14 cellular contexts compared by ENCODE assay signal in the genomic region with DNA sequence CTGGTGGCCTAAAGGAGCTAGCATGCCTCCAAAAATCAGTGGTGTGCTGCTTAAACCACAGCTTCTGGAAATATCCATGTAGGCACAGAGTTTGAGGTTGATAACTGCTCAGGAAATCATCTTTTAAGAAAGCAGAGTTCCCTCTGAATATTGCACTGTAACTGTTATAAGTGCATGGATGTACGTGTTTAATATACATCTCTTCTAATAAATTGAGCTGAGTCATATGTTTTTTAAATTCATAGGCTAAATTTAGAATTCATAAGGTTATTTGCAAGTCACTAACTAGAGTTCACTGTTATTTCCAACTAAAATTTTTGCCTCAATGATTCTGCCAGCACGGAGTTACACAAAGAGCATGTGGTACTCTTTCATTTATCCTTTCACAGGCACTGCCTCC.
"Had no signal": no experiment of that assay in that cellular context is flagged by ENCODE, and none has a peak within 500 bp of the region (broad histone marks: within the 10 kb centered on the region; RNA-seq: fewer than 3 reads in every experiment).

No MANE protein-coding gene starts in this region.

- H3K27ac ChIP-seq: pancreas, tibial artery had no signal

- ATAC-seq: left ventricle myocardium superior, pancreas had no signal

- FAIRE-seq: pancreas, urothelium cell line had no signal

- H3K4me3 ChIP-seq: breast epithelium, pancreas, tibial artery had no signal

- H3K4me1 ChIP-seq: breast epithelium, pancreas, tibial artery had no signal

- DNase-seq: activated CD4-positive, CD25-positive, alpha-beta regulatory T cell treated with anti-CD3 and anti-CD28 coated beads, Interleukin-2, amount 50 U/mL, for 72 hours; activated naive CD4-positive, alpha-beta T cell; activated T-cell treated with anti-CD3 and anti-CD28 coated beads for 4 hours; aorta; cerebellar nuclear complex; dermis blood vessel endothelial cell; kidney glomerular epithelial cell; left ventricle myocardium superior; pancreas; stimulated activated CD4-positive, alpha-beta T cell treated with anti-CD3 and anti-CD28 coated beads, Interleukin-4, amount 100 ng/mL, for 24 hours; stimulated activated naive CD4-positive, alpha-beta T cell; tibial artery had no signal

- H3K9me3 ChIP-seq: pancreas had no signal

- H3K27me3 ChIP-seq: breast epithelium, pancreas, tibial artery had no signal

- H3K36me3 ChIP-seq: breast epithelium, pancreas, tibial artery had no signal
